ENCODE assay signal across 8 cellular contexts in the genomic region with DNA sequence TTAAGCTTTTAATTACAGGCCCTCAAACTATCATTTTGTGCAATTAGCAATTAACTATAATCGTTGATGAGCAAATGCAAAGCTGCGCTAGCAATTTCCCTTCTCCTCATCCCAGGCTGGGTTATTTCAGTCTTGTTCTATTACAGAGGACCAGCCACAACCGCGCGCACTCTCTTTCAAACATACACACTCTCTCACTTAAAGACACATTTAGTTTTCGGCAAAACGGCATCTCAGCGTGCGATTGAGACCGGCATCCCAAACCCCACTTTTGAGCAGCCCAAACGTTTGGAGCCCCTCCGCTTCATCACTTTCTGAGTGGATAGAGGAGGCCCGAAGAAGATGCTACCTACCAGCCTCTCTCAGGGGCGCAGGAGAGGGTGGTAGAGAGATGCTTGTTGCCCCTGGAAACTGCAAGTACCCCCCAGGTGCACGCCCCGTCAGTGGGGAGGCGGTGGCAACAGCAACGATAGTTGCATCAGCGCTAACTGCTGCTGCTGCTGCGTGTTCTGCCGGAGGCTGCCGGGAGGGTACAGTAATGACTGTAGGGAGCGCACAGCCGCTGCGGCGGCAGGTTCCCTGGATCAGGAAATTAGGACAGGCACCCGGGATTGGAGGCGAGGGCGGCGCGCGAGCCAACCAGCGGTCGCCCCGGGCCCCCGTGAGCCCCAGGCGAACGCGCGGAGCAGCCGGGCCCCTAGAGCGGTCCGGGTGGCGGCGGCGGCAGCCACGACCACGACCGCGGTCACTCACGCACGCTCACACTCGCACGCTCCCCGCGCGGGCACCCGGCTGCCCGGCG. TPM values are rescaled to one million over a fixed set of nuclear protein-coding genes. Genes with fewer than 3 reads are reported as not detected.
A peak's percentile ranks its signal among the peaks of the same experiment; 100 is the strongest.
DNase-seq lines count a peak whose midpoint lies in the region; ATAC-seq and TF ChIP-seq lines count a peak whose summit lies in the region.

No MANE protein-coding gene starts in this region.

- peak overlapping the region; percentile 82 to 91 (median 86) for H3K27ac ChIP-seq in esophagus squamous epithelium
- no peak overlapping the region for H3K27ac ChIP-seq in muscle layer of duodenum (ENCODE audit: low read length)
- peak overlapping the region; percentile 80 to 91 (median 85) for H3K27ac ChIP-seq in stomach

- no peaks in the 10 kb centered on the region for H3K9me3 ChIP-seq in esophagus squamous epithelium
- H3K9me3 ChIP-seq in muscle layer of duodenum (ENCODE audit: control insufficient read depth in 1 of 2, low read length in 2 of 2) = no peaks in the 10 kb centered on the region
- H3K9me3 ChIP-seq in stomach = no peaks in the 10 kb centered on the region

- H3K27ac Mint-ChIP-seq in activated T-cell treated with anti-CD3 and anti-CD28 coated beads, Interleukin-2, amount 50 U/mL, for 24 hours = peak overlapping the region; percentile 72

- H3K36me3 ChIP-seq in BJ (ENCODE audit: control insufficient read depth, insufficient read depth, low read length) = no peaks in the 10 kb centered on the region
- H3K36me3 ChIP-seq in esophagus squamous epithelium = no peaks in the 10 kb centered on the region
- H3K36me3 ChIP-seq in muscle layer of duodenum (ENCODE audit: control insufficient read depth in 1 of 2, insufficient read depth in 2 of 2, low read length in 2 of 2) = no peaks in the 10 kb centered on the region
- H3K36me3 ChIP-seq in stomach = no peaks in the 10 kb centered on the region

- CTCF ChIA-PET in BJ (lab: Yijun Ruan, JAX) = interaction anchor here (0.9 kb wide), 1 partner anchor 15 kb away, joined by 3 read pairs; no protein-coding TSS in a partner anchor

- H3K9me3 Mint-ChIP-seq in activated T-cell treated with anti-CD3 and anti-CD28 coated beads, Interleukin-2, amount 50 U/mL, for 24 hours = no peaks in the 10 kb centered on the region

- peaks cover 74% of the 10 kb centered on the region for H3K27me3 Mint-ChIP-seq in activated T-cell treated with anti-CD3 and anti-CD28 coated beads, Interleukin-2, amount 50 U/mL, for 24 hours

- WGBS in esophagus squamous epithelium, 2 donors = 9 to 11% methylated on average over 11 to 30 of the region's 60 CpGs
- WGBS in stomach, 5 donors = 3 to 13% (median 6%) methylated on average over 16 to 60 of the region's 60 CpGs

- no peak for TF ChIP-seq POLR2A in esophagus squamous epithelium (IDR thresholded peaks at IDR 0.05)
- TF ChIP-seq POLR2A in stomach (IDR thresholded peaks at IDR 0.05) = peak in 1 of 4 donors; percentile 20

- TF ChIP-seq EP300 in stomach (IDR thresholded peaks at IDR 0.05) = no peak

- H3K36me3 Mint-ChIP-seq in activated T-cell treated with anti-CD3 and anti-CD28 coated beads, Interleukin-2, amount 50 U/mL, for 24 hours (ENCODE audit: low read depth) = no peaks in the 10 kb centered on the region

- TF ChIP-seq CTCF in BJ (IDR thresholded peaks at IDR 0.05; ENCODE audit: insufficient read depth, low read depth, low read length) = peak; percentile 27; the same call in 1 of the 2 replicates
- peak in 3 of 6 experiments; percentile 12 to 36 (median 16) for TF ChIP-seq CTCF in esophagus squamous epithelium (IDR thresholded peaks at IDR 0.05)
- peak in 1 of 7 experiments; percentile 27 for TF ChIP-seq CTCF in stomach (IDR thresholded peaks at IDR 0.05)

- peaks cover 14% of the 10 kb centered on the region for H3K4me1 Mint-ChIP-seq in activated T-cell treated with anti-CD3 and anti-CD28 coated beads, Interleukin-2, amount 50 U/mL, for 24 hours (ENCODE audit: low read depth)

- intact Hi-C loops in esophagus squamous epithelium (cut with DNase I) = loop anchor here (5.0 kb wide), 1 partner anchor 216 kb away; no protein-coding TSS in a partner anchor
- intact Hi-C loops in stomach (cut with DNase I; ENCODE audit: low total_unique reads) = no loop called here

- POLR2A ChIA-PET in BJ (lab: Charles Lee) = no interaction called here

- DNase-seq in BJ (ENCODE audit: low read depth) = peak; percentile 46
- peak; percentile 79 for DNase-seq in HK-2 (ENCODE audit: unreplicated experiment)
- peak; percentile 93 for DNase-seq in NCI-H774 (lab: John Stamatoyannopoulos, UW)
- DNase-seq in activated T-cell treated with anti-CD3 and anti-CD28 coated beads, Interleukin-2, amount 50 U/mL, for 24 hours = peak; percentile 72
- no peak for DNase-seq in esophagus squamous epithelium (lab: John Stamatoyannopoulos, UW)
- DNase-seq in stomach = peak; percentile 87

- H3K4me3 Mint-ChIP-seq in activated T-cell treated with anti-CD3 and anti-CD28 coated beads, Interleukin-2, amount 50 U/mL, for 24 hours = peak overlapping the region; percentile 71

- H3K4me3 ChIP-seq in BJ (ENCODE audit: low read depth, low read length) = peak overlapping the region; percentile 57
- peak overlapping the region; percentile 65 to 88 (median 82) for H3K4me3 ChIP-seq in esophagus squamous epithelium
- H3K4me3 ChIP-seq in muscle layer of duodenum (ENCODE audit: low read depth in 1 of 2, low read length in 2 of 2) = peak overlapping the region; percentile 34 to 77
- peak overlapping the region; percentile 78 to 85 (median 84) for H3K4me3 ChIP-seq in stomach

- H3K27me3 ChIP-seq in BJ (ENCODE audit: control insufficient read depth, insufficient read depth, low read length) (0 out of 2 replicates have a peak, but pooled peaks cover 2% of the 10 kb centered on the region), esophagus squamous epithelium (peaks cover 0 to 35% (median 0%) of the 10 kb centered on the region in 4 donors), muscle layer of duodenum (ENCODE audit: low read depth, low read length) (peaks cover 5% of the 10 kb centered on the region), stomach (peaks cover 0 to 40% (median 11%) of the 10 kb centered on the region in 3 donors)

- peaks cover 11 to 43% (median 17%) of the 10 kb centered on the region in 3 donors for H3K4me1 ChIP-seq in esophagus squamous epithelium
- peaks cover 0 to 11% of the 10 kb centered on the region in 2 donors for H3K4me1 ChIP-seq in muscle layer of duodenum (ENCODE audit: control insufficient read depth in 1 of 2, insufficient read depth in 2 of 2, low read length in 2 of 2)
- peaks cover 6 to 45% (median 28%) of the 10 kb centered on the region in 4 donors for H3K4me1 ChIP-seq in stomach

- peak; percentile 42 for ATAC-seq in GM19452 (IDR thresholded peaks at IDR 0.05; ENCODE audit: unreplicated experiment)

RNA-seq across cellular contexts. Expression of a gene that starts 0.5 kb away (rescaled TPM):
- polyA plus RNA-seq in BJ (2011; rRNA removed) (34.4 and 45.6 TPM in 2 replicates), stomach (1 to 10 TPM; 2.1 to 7.0 (median 2.8) TPM)
- polyA minus RNA-seq in BJ (2011; rRNA and poly(A)+ RNA removed) = 37.3 and 44.5 TPM in 2 replicates
- total RNA-seq in esophagus squamous epithelium (10 to 100 TPM; 12.4 to 20.2 (median 15.7) TPM), stomach (100 to 1,000 TPM in 1 of 5 donors, 10 to 100 TPM in 2, 1 to 10 TPM in 2; 3.2 to 110 (median 21.3) TPM)
